19 cellular contexts compared by ENCODE assay signal in the genomic region with DNA sequence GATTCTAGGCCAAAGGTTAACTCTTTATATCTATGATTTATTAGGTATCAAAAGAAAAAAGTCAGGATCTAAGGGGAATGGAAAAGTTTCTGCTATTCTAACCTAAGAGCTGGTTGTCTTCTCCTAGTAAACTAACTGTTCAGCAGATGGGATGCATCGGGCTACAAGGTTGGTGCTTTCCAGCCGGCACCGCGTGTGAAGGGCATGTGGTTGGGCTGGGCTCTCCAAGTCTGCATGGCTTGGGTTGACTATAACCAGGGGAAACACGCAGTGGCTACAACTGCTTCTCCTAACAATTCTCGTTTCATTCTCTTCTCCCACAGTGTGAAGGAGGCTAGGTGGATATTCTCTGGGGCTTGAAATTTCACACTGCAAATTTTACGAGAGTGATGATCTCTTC.
"Had no signal": no experiment of that assay in that cellular context is flagged by ENCODE, and none has a peak within 500 bp of the region (broad histone marks: within the 10 kb centered on the region; RNA-seq: fewer than 3 reads in every experiment).

No MANE protein-coding gene starts in this region.

- H3K4me3 Mint-ChIP-seq: activated CD4-positive, alpha-beta T cell treated with anti-CD3 and anti-CD28 coated beads, Interleukin-2, amount 10 ng/mL, durations not matched to agents 24 days and 14 days; activated CD8-positive, alpha-beta T cell treated with anti-CD3 and anti-CD28 coated beads, Interleukin-2, amount 10 ng/mL, durations not matched to agents 7 days and 5 days; activated naive CD4-positive, alpha-beta T cell treated with anti-CD3 and anti-CD28 coated beads, Interleukin-2, amount 50 U/mL, for 24 hours; nephron progenitor cell; stimulated activated naive CD8-positive, alpha-beta T cell treated with anti-CD3 and anti-CD28 coated beads, Interleukin-15, amount 100 ng/mL, for 72 hours; T-helper 2 cell treated with Interferon-gamma antibody and Interleukin-4, amounts not matched to agents 5 μg/mL and 100 μg/mL, for 36 hours had no signal

- H3K27me3 Mint-ChIP-seq: activated naive CD4-positive, alpha-beta T cell treated with anti-CD3 and anti-CD28 coated beads, Interleukin-2, amount 50 U/mL, for 24 hours; progenitor cell of endocrine pancreas had no signal

- ATAC-seq: activated CD8-positive, alpha-beta T cell treated with anti-CD3 and anti-CD28 coated beads, Interleukin-2, amount 10 ng/mL, durations not matched to agents 7 days and 5 days; stimulated activated naive CD8-positive, alpha-beta T cell treated with anti-CD3 and anti-CD28 coated beads, Interleukin-15, amount 100 ng/mL, for 72 hours had no signal

- H3K4me1 ChIP-seq: testis had no signal

- H3K9me3 Mint-ChIP-seq: activated CD4-positive, alpha-beta T cell treated with anti-CD3 and anti-CD28 coated beads, Interleukin-2, amount 10 ng/mL, durations not matched to agents 24 days and 14 days; activated naive CD4-positive, alpha-beta T cell treated with anti-CD3 and anti-CD28 coated beads, Interleukin-2, amount 50 U/mL, for 24 hours; nephron progenitor cell; stimulated activated naive CD8-positive, alpha-beta T cell treated with anti-CD3 and anti-CD28 coated beads, Interleukin-15, amount 100 ng/mL, for 72 hours; T-helper 2 cell treated with Interferon-gamma antibody and Interleukin-4, amounts not matched to agents 5 μg/mL and 100 μg/mL, for 36 hours had no signal

- H3K27me3 ChIP-seq: adrenal gland, testis had no signal

- H3K4me3 ChIP-seq: adrenal gland, coronary artery, smooth muscle cell, testis had no signal

- H3K27ac ChIP-seq: coronary artery, testis had no signal

- H3K36me3 Mint-ChIP-seq: activated naive CD4-positive, alpha-beta T cell treated with anti-CD3 and anti-CD28 coated beads, Interleukin-2, amount 50 U/mL, for 24 hours had no signal

- H3K36me3 ChIP-seq: adrenal gland had no signal

- DNase-seq: activated CD4-positive, alpha-beta T cell treated with anti-CD3 and anti-CD28 coated beads, Interleukin-2, amount 10 ng/mL, durations not matched to agents 24 days and 14 days; activated CD4-positive, CD25-positive, alpha-beta regulatory T cell; activated CD8-positive, alpha-beta memory T cell treated with anti-CD3 and anti-CD28 coated beads, Interleukin-2, amount 50 U/mL, for 4 hours; activated CD8-positive, alpha-beta T cell treated with anti-CD3 and anti-CD28 coated beads, Interleukin-2, amount 10 ng/mL, durations not matched to agents 7 days and 5 days; activated effector memory CD4-positive, alpha-beta T cell treated with anti-CD3 and anti-CD28 coated beads, Interleukin-2, amount 50 U/mL, for 16 hours; activated T-cell treated with anti-CD3 and anti-CD28 coated beads, Interleukin-2, amount 50 U/mL, for 48 hours; effector CD8-positive, alpha-beta T cell; foreskin melanocyte; head of caudate nucleus; kidney glomerular epithelial cell; nephron progenitor cell; stimulated activated naive CD8-positive, alpha-beta T cell treated with anti-CD3 and anti-CD28 coated beads, Interleukin-15, amount 100 ng/mL, for 72 hours; testis had no signal

- H3K9me3 ChIP-seq: adrenal gland, testis had no signal

- H3K27ac Mint-ChIP-seq: activated CD4-positive, alpha-beta T cell treated with anti-CD3 and anti-CD28 coated beads, Interleukin-2, amount 10 ng/mL, durations not matched to agents 24 days and 14 days; activated CD8-positive, alpha-beta T cell treated with anti-CD3 and anti-CD28 coated beads, Interleukin-2, amount 10 ng/mL, durations not matched to agents 7 days and 5 days; activated naive CD4-positive, alpha-beta T cell treated with anti-CD3 and anti-CD28 coated beads, Interleukin-2, amount 50 U/mL, for 24 hours; progenitor cell of endocrine pancreas; stimulated activated naive CD8-positive, alpha-beta T cell treated with anti-CD3 and anti-CD28 coated beads, Interleukin-15, amount 100 ng/mL, for 72 hours; T-helper 2 cell treated with Interferon-gamma antibody and Interleukin-4, amounts not matched to agents 5 μg/mL and 100 μg/mL, for 36 hours had no signal

- H3K4me2 ChIP-seq: smooth muscle cell had no signal

- H3K4me1 Mint-ChIP-seq: activated CD4-positive, alpha-beta T cell treated with anti-CD3 and anti-CD28 coated beads, Interleukin-2, amount 10 ng/mL, durations not matched to agents 24 days and 14 days; activated naive CD4-positive, alpha-beta T cell treated with anti-CD3 and anti-CD28 coated beads, Interleukin-2, amount 50 U/mL, for 24 hours; stimulated activated naive CD8-positive, alpha-beta T cell treated with anti-CD3 and anti-CD28 coated beads, Interleukin-15, amount 100 ng/mL, for 72 hours had no signal
